ENCODE assay signal across 17 cellular contexts in the genomic region with DNA sequence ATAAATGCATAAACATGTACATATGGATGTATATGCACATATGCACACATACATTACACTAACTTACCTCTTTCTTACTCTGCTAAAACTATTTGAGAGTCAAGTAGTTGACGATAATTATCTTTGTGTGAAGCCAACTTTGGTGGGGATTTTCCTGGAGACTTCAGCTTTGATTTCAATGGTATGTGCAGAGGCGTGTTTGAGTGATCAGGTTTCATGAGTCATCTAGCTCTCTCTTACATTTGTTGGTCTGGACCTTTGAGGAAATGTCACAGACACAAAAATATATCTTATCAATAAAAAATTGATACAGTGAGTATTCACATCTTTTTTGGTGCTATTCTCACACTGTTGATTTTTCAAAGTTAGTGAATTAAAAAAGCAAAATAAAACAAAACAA.
DNase-seq lines count a peak whose midpoint lies in the region; ATAC-seq, FAIRE-seq and TF ChIP-seq lines count a peak whose summit lies in the region.
"Had no signal": no experiment of that assay in that cellular context is flagged by ENCODE, and none has a peak within 500 bp of the region (broad histone marks: within the 10 kb centered on the region; RNA-seq: fewer than 3 reads in every experiment).

No MANE protein-coding gene starts in this region.

- H3K9me3 ChIP-seq in A549: no peaks in the 10 kb centered on the region
- H3K9me3 ChIP-seq in hepatocyte (ENCODE audit: low read depth): no peaks in the 10 kb centered on the region
- H3K9me3 ChIP-seq: colonic mucosa, gastroesophageal sphincter had no signal

- H3K36me3 ChIP-seq in hepatocyte (replicated peaks; ENCODE audit: insufficient read depth, low read depth): no peaks in the 10 kb centered on the region
- H3K36me3 ChIP-seq: colonic mucosa, gastroesophageal sphincter had no signal

- TF ChIP-seq EP300 in A549 (IDR thresholded peaks at IDR 0.05): no peak

- TF ChIP-seq CTCF in A549 (IDR thresholded peaks at IDR 0.05) (no peak), HFF-Myc (IDR thresholded peaks at IDR 0.05; ENCODE audit: low read depth, low read length, missing control alignments) (no peak), hepatocyte (IDR thresholded peaks at IDR 0.05; ENCODE audit: poor library complexity) (no peak)

- no peaks in the 10 kb centered on the region for H4K20me1 ChIP-seq in hepatocyte (ENCODE audit: insufficient read depth, poor library complexity, severe bottlenecking)

- H3K36me3 Mint-ChIP-seq in activated T-cell treated with anti-CD3 and anti-CD28 coated beads, Interleukin-2, amount 50 U/mL, for 4 hours (ENCODE audit: insufficient read depth): no peaks in the 10 kb centered on the region

- H2AFZ ChIP-seq in hepatocyte: no peak overlapping the region

- no peaks in the 10 kb centered on the region for H3K27me3 Mint-ChIP-seq in activated T-cell treated with anti-CD3 and anti-CD28 coated beads, Interleukin-2, amount 50 U/mL, for 4 hours (ENCODE audit: low read depth)
- H3K27me3 Mint-ChIP-seq: B cell had no signal

- POLR2A ChIA-PET in A549 (lab: Yijun Ruan, JAX): no interaction called here

- TF ChIP-seq POLR2A in A549 (IDR thresholded peaks at IDR 0.05; ENCODE audit: low read length): no peak

- H3K4me3 ChIP-seq in A549: no peak overlapping the region
- H3K4me3 ChIP-seq in HFF-Myc (replicated peaks; ENCODE audit: low read depth, low read length): no peak overlapping the region
- H3K4me3 ChIP-seq in hepatocyte: no peak overlapping the region
- H3K4me3 ChIP-seq: colonic mucosa, gastroesophageal sphincter had no signal

- FAIRE-seq in A549 (lab: Jason Lieb, UNC) (peak; percentile 7), GM19239 (lab: Jason Lieb, UNC) (no peak)

- H3K9me2 ChIP-seq in hepatocyte (replicated peaks; ENCODE audit: insufficient read depth): no peaks in the 10 kb centered on the region

- no peaks in the 10 kb centered on the region for H3K79me2 ChIP-seq in hepatocyte

- ATAC-seq in A549: no peak
- ATAC-seq in activated T-cell treated with anti-CD3 and anti-CD28 coated beads, Interleukin-2, amount 50 U/mL, for 4 hours: no peak
- ATAC-seq: gastroesophageal sphincter, left lobe of liver had no signal

- H3K4me1 ChIP-seq in A549: peaks cover 3% of the 10 kb centered on the region; the same call in 1 of the 3 replicates
- H3K4me1 ChIP-seq in hepatocyte (ENCODE audit: insufficient read depth): no peaks in the 10 kb centered on the region
- H3K4me1 ChIP-seq: colonic mucosa, gastroesophageal sphincter had no signal

- no peak overlapping the region for H3K4me3 Mint-ChIP-seq in activated T-cell treated with anti-CD3 and anti-CD28 coated beads, Interleukin-2, amount 50 U/mL, for 4 hours
- H3K4me3 Mint-ChIP-seq: B cell, neural crest cell had no signal

- H3K4me1 Mint-ChIP-seq in activated T-cell treated with anti-CD3 and anti-CD28 coated beads, Interleukin-2, amount 50 U/mL, for 4 hours (ENCODE audit: low read depth): no peaks in the 10 kb centered on the region
- H3K4me1 Mint-ChIP-seq: B cell had no signal

- H3K4me2 ChIP-seq in A549: peak overlapping the region; percentile 16; the same call in 2 of the 3 replicates
- no peak overlapping the region for H3K4me2 ChIP-seq in hepatocyte

- 22% methylated on average over 2 of the region's 2 CpGs for WGBS in A549 (ENCODE audit: missing lambda C conversion rate)
- 33% methylated on average over 2 of the region's 2 CpGs for WGBS in hepatocyte (ENCODE audit: low lambda C conversion rate, missing lambda C conversion rate)

- H3K27me3 ChIP-seq in hepatocyte: no peaks in the 10 kb centered on the region
- H3K27me3 ChIP-seq: colonic mucosa, gastroesophageal sphincter had no signal

- peak in 1 of 2 experiments; percentile 4 for DNase-seq in A549 (ENCODE audit: low read depth in 1 of 2, low spot score in 1 of 2)
- DNase-seq in HFF-Myc (ENCODE audit: extremely low read depth, low read depth): peak; percentile 12
- DNase-seq in amniotic epithelial cell (ENCODE audit: low read depth): peak; percentile 16
- DNase-seq in hepatocyte (ENCODE audit: low spot score): peak; percentile 8
- DNase-seq in activated T-cell treated with anti-CD3 and anti-CD28 coated beads, Interleukin-2, amount 50 U/mL, for 4 hours: no peak
- no peak for DNase-seq in SIG-M5 (lab: John Stamatoyannopoulos, UW)
- DNase-seq in GM19239 (ENCODE audit: insufficient read length, low spot score): no peak
- no peak for DNase-seq in SK-N-DZ (ENCODE audit: low spot score)
- DNase-seq: activated gamma-delta T cell treated with Interleukin-2 at 50 U/mL for 16 hours; colonic mucosa; DMS79 treated with DMSO at 0.1 percent for 48 hours; NCI-H2171; stimulated activated CD4-positive, alpha-beta T cell treated with anti-CD3 and anti-CD28 coated beads, Interleukin-15, amount 100 ng/mL, for 24 hours had no signal

- TF ChIP-seq RAD21 in A549 (conservative IDR thresholded peaks at IDR 0.05 in 1 of 2, IDR thresholded peaks at IDR 0.05 in 1 of 2): no peak

- H3K27ac ChIP-seq in A549 (no peak overlapping the region), hepatocyte (no peak overlapping the region)
- H3K27ac ChIP-seq: colonic mucosa, gastroesophageal sphincter had no signal

- CTCF ChIA-PET in A549 (lab: Yijun Ruan, JAX): no interaction called here

- peaks cover 7% of the 10 kb centered on the region for H3K9me3 Mint-ChIP-seq in activated T-cell treated with anti-CD3 and anti-CD28 coated beads, Interleukin-2, amount 50 U/mL, for 4 hours
- H3K9me3 Mint-ChIP-seq: neural crest cell had no signal

TF ChIP-seq in A549, 52 proteins besides CTCF, POLR2A, EP300 and RAD21:
- TF ChIP-seq FOSL2 (IDR thresholded peaks at IDR 0.05): no peak
- peak; percentile 25; the same call in 1 of the 2 replicates for TF ChIP-seq FOSL2 (CRISPR knock-in tag; IDR thresholded peaks at IDR 0.05)
- TF ChIP-seq ZSCAN20 (CRISPR knock-in tag; IDR thresholded peaks at IDR 0.05): no peak

Comparison
In these comparisons a context has a peak if more than half of its experiments do, and no peak if none do; other contexts are left out.
1. DNase-seq: peak in HFF-Myc (single experiment), amniotic epithelial cell (single experiment) and hepatocyte (single experiment); none in activated T-cell treated with anti-CD3 and anti-CD28 coated beads, Interleukin-2, amount 50 U/mL, for 4 hours (single experiment), SIG-M5 (single experiment), GM19239 (single experiment) and SK-N-DZ (single experiment).